ENCODE assay signal across 11 cellular contexts in the genomic region with DNA sequence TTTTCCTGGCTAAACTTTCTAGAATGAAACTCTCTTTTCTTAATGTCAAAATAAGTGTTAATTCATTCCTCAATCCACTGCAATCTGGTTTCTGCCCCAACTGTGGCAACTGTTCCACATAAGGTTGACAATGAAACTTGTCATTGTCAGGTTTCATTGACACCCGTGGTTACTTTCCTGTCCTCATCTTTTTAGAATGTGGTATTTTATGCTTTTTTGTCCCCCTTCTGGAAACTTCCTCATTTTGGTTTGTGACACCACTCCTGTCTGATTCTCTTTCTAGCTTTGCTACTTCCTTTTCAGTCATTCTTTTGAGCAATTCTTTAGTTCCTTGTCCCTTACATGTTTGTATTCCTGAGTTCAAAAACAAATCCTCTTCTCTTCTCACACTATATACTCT. TPM values are rescaled to one million over a fixed set of nuclear protein-coding genes. Genes with fewer than 3 reads are reported as not detected.
A peak's percentile ranks its signal among the peaks of the same experiment; 100 is the strongest.
DNase-seq lines count a peak whose midpoint lies in the region; ATAC-seq and TF ChIP-seq lines count a peak whose summit lies in the region.
"Had no signal": no experiment of that assay in that cellular context is flagged by ENCODE, and none has a peak within 500 bp of the region (broad histone marks: within the 10 kb centered on the region; RNA-seq: fewer than 3 reads in every experiment).

No MANE protein-coding gene starts in this region.

- peak overlapping the region; percentile 11; the same call in 1 of the 2 replicates for H3K4me2 ChIP-seq in DOHH2 (ENCODE audit: low read length)

- H3K9me3 Mint-ChIP-seq in type B pancreatic cell: peaks cover 2% of the 10 kb centered on the region

- no peak overlapping the region for H3K27ac ChIP-seq in DOHH2 (ENCODE audit: low read depth, low read length)
- H3K27ac ChIP-seq in effector memory CD4-positive, alpha-beta T cell (ENCODE audit: insufficient read depth, low read length, poor library complexity, severe bottlenecking): no peak overlapping the region

- no peak overlapping the region for H3K4me3 Mint-ChIP-seq in type B pancreatic cell
- H3K4me3 Mint-ChIP-seq: brain had no signal

- H3K9me3 ChIP-seq in DOHH2 (ENCODE audit: control insufficient read depth, insufficient read depth, low read length): no peaks in the 10 kb centered on the region
- H3K9me3 ChIP-seq in effector memory CD4-positive, alpha-beta T cell (ENCODE audit: control insufficient read depth, low read length): no peaks in the 10 kb centered on the region
- H3K9me3 ChIP-seq: MG63 had no signal

- no peaks in the 10 kb centered on the region for H3K36me3 ChIP-seq in DOHH2 (ENCODE audit: control insufficient read depth, low read length)
- no peaks in the 10 kb centered on the region for H3K36me3 ChIP-seq in effector memory CD4-positive, alpha-beta T cell (ENCODE audit: control insufficient read depth, insufficient read depth, low read length)
- H3K36me3 ChIP-seq: MG63 had no signal

- H3K27ac Mint-ChIP-seq in type B pancreatic cell: no peak overlapping the region
- H3K27ac Mint-ChIP-seq: brain had no signal

- TF ChIP-seq CTCF in DOHH2 (IDR thresholded peaks at IDR 0.05; ENCODE audit: low read depth, low read length, poor library complexity, severe bottlenecking) (no peak), type B pancreatic cell (conservative IDR thresholded peaks at IDR 0.05) (no peak)

- H3K27me3 ChIP-seq in DOHH2 (ENCODE audit: control insufficient read depth, low read length): peaks cover 10% of the 10 kb centered on the region; the same call in 1 of the 2 replicates
- H3K27me3 ChIP-seq in effector memory CD4-positive, alpha-beta T cell (replicated peaks; ENCODE audit: control insufficient read depth, insufficient read depth, low read length, poor library complexity, severe bottlenecking): no peaks in the 10 kb centered on the region
- H3K27me3 ChIP-seq: MG63 had no signal

- no peaks in the 10 kb centered on the region for H3F3A ChIP-seq in DOHH2 (ENCODE audit: control insufficient read depth, insufficient read depth)

- no peaks in the 10 kb centered on the region for H3K27me3 Mint-ChIP-seq in type B pancreatic cell
- H3K27me3 Mint-ChIP-seq: brain had no signal

- H3K4me1 ChIP-seq in DOHH2 (ENCODE audit: control insufficient read depth, low read length): peaks cover 12% of the 10 kb centered on the region
- H3K4me1 ChIP-seq in effector memory CD4-positive, alpha-beta T cell (ENCODE audit: control insufficient read depth, insufficient read depth, low read length, poor library complexity, severe bottlenecking): peaks cover 23% of the 10 kb centered on the region

- H3K4me3 ChIP-seq in DOHH2 (ENCODE audit: low read length): no peak overlapping the region
- no peak overlapping the region for H3K4me3 ChIP-seq in effector memory CD4-positive, alpha-beta T cell (ENCODE audit: insufficient read depth, low read depth, low read length, poor library complexity, severe bottlenecking)
- H3K4me3 ChIP-seq: MG63 had no signal

- no peaks in the 10 kb centered on the region for H4K20me1 ChIP-seq in DOHH2 (ENCODE audit: control insufficient read depth, insufficient read depth, low read depth, low read length)

- no peaks in the 10 kb centered on the region for H3K4me1 Mint-ChIP-seq in type B pancreatic cell (ENCODE audit: unreplicated experiment)

- no peaks in the 10 kb centered on the region for H3K79me2 ChIP-seq in DOHH2 (ENCODE audit: control insufficient read depth, low read length)

- peak; percentile 83 for DNase-seq in SKM-1 (lab: John Stamatoyannopoulos, UW; ENCODE audit: unreplicated experiment)
- DNase-seq in midbrain (lab: John Stamatoyannopoulos, UW): peak; percentile 21
- no peak for DNase-seq in effector memory CD4-positive, alpha-beta T cell
- DNase-seq in type B pancreatic cell (ENCODE audit: extremely low spot score, unreplicated experiment): no peak
- DNase-seq in T-helper 9 cell: no peak
- DNase-seq: MG63, NCI-H774 had no signal

- no peaks in the 10 kb centered on the region for H3K36me3 Mint-ChIP-seq in type B pancreatic cell

- H3K9me2 ChIP-seq in DOHH2 (replicated peaks; ENCODE audit: control insufficient read depth, low read length): no peaks in the 10 kb centered on the region; the same call in 1 of the 2 replicates

- ATAC-seq in GM21825 (IDR thresholded peaks at IDR 0.05; ENCODE audit: unreplicated experiment) (peak; percentile 73), HG02981 (IDR thresholded peaks at IDR 0.05; ENCODE audit: unreplicated experiment) (no peak)

RNA-seq across cellular contexts. Expression of gene PDE3B, which starts 7.5 kb away (rescaled TPM):
- total RNA-seq in type B pancreatic cell (ENCODE audit: low replicate concordance): 12.9 and 16.6 TPM in 2 replicates

Comparison
In these comparisons a context has a peak if more than half of its experiments do, and no peak if none do; other contexts are left out.
1. DNase-seq: peak in SKM-1 (single experiment) and midbrain (single experiment); none in effector memory CD4-positive, alpha-beta T cell (0 of 3), type B pancreatic cell (single experiment) and T-helper 9 cell (single experiment).